ENCODE assay signal across 8 cellular contexts in genomic region chr7:80918406-80918805, GRCh38. TPM values are rescaled to one million over a fixed set of nuclear protein-coding genes. Genes with fewer than 3 reads are reported as not detected.
DNase-seq lines count a peak whose midpoint lies in the region; ATAC-seq, FAIRE-seq and TF ChIP-seq lines count a peak whose summit lies in the region.

No MANE protein-coding gene starts in this region.

- ATAC-seq in A549: peak in 1 of 2 experiments; percentile 7; a peak in 1 of 6 replicates

- H3K9me3 ChIP-seq in A549: peaks cover 9% of the 10 kb centered on the region; the same call in 1 of the 3 replicates
- no peaks in the 10 kb centered on the region for H3K9me3 ChIP-seq in mucosa of stomach (ENCODE audit: control insufficient read depth, low read length)

- POLR2A ChIA-PET in A549 (lab: Yijun Ruan, JAX): interaction anchor here (0.7 to 3.5 kb wide), 19 partner anchors 8 to 552 kb away, joined by 3 to 73 read pairs (median 6); no protein-coding TSS in a partner anchor

- peaks cover 57% of the 10 kb centered on the region for H3K4me1 ChIP-seq in A549
- peaks cover 16% of the 10 kb centered on the region for H3K4me1 ChIP-seq in mucosa of stomach (ENCODE audit: control insufficient read depth, insufficient read depth, low read length)

- WGBS in A549 (ENCODE audit: missing lambda C conversion rate): 2% methylated on average over 9 of the region's 9 CpGs

- no peak for TF ChIP-seq POLR2A in A549 (IDR thresholded peaks at IDR 0.05; ENCODE audit: low read length)

- no peak for TF ChIP-seq RAD21 in A549 (conservative IDR thresholded peaks at IDR 0.05 in 1 of 2, IDR thresholded peaks at IDR 0.05 in 1 of 2)

- H3K9ac ChIP-seq in mucosa of stomach (ENCODE audit: low read length): peak overlapping the region; percentile 69

- intact Hi-C loops in posterior cingulate gyrus (cut with DNase I): loop anchor here (5.0 to 10.0 kb wide), 3 partner anchors 94 to 536 kb away; no protein-coding TSS in a partner anchor

- H3K4me3 ChIP-seq in A549: peak overlapping the region; percentile 84
- H3K4me3 ChIP-seq in mucosa of stomach (ENCODE audit: low read length): peak overlapping the region; percentile 3

- TF ChIP-seq EP300 in A549 (IDR thresholded peaks at IDR 0.05): no peak

- peak in 1 of 2 experiments; percentile 36 for DNase-seq in A549 (ENCODE audit: low read depth in 1 of 2, low spot score in 1 of 2)
- peak; percentile 60 for DNase-seq in GM20000 (ENCODE audit: low spot score)
- DNase-seq in NCI-H82 treated with DMSO at 0.1 percent for 48 hours (lab: John Stamatoyannopoulos, UW; ENCODE audit: unreplicated experiment): peak; percentile 26
- DNase-seq in ecto neural progenitor cell (ENCODE audit: low spot score): peak; percentile 48
- DNase-seq in putamen (ENCODE audit: low spot score): no peak
- no peak for DNase-seq in germinal center (ENCODE audit: low spot score)
- DNase-seq in posterior cingulate gyrus: no peak

- no peaks in the 10 kb centered on the region for H3K27me3 ChIP-seq in mucosa of stomach (ENCODE audit: control insufficient read depth, insufficient read depth, low read length)

- H3K36me3 ChIP-seq in mucosa of stomach (ENCODE audit: control insufficient read depth, insufficient read depth, low read length): no peaks in the 10 kb centered on the region

- no peak for TF ChIP-seq CTCF in A549 (IDR thresholded peaks at IDR 0.05)
- no peak for TF ChIP-seq CTCF in GM20000 (IDR thresholded peaks at IDR 0.05; ENCODE audit: extremely low read depth, missing control alignments)

- H3K27ac ChIP-seq in A549: peak overlapping the region; percentile 94 to 95

- peak overlapping the region; percentile 73 for H3K4me2 ChIP-seq in A549

- FAIRE-seq in A549 (lab: Jason Lieb, UNC): no peak

- CTCF ChIA-PET in A549 (lab: Yijun Ruan, JAX): interaction anchor here (0.7 to 5.6 kb wide), 10 partner anchors 8 to 851 kb away, joined by 3 to 63 read pairs (median 4); partner anchors contain the start of gene HGF

TF ChIP-seq in A549, 52 proteins besides CTCF, POLR2A, EP300 and RAD21:
- TF ChIP-seq KDM5A (IDR thresholded peaks at IDR 0.05) (peak; percentile 2; the same call in 1 of the 2 replicates), TP53 (CRISPR knock-in tag; IDR thresholded peaks at IDR 0.05) (no peak)

RNA-seq across cellular contexts. Expression of gene SEMA3C, which starts 0.4 kb away (rescaled TPM):
- polyA plus RNA-seq in A549 (2011; rRNA removed) (208 and 212 TPM in 2 replicates), A549 (2017; fragmentation: RNase III; extraction: RNeasy Plus Mini Kit Qiagen cat#74134 plus additional on column Dnase treatment) (78.1 to 79.2 TPM (median 78.2 TPM) in 3 replicates)
- 38.1 and 39.8 TPM in 2 replicates for polyA plus RNA-seq in A549 (2012; cell fraction: cytosol; rRNA removed)
- 42.9 and 51.9 TPM in 2 replicates for polyA plus RNA-seq in A549 (2012; cell fraction: nucleus; rRNA removed)
- polyA minus RNA-seq in A549 (2011; rRNA and poly(A)+ RNA removed): 300 and 317 TPM in 2 replicates

Comparison
In these comparisons a context has a peak if more than half of its experiments do, and no peak if none do; other contexts are left out.
1. DNase-seq: peak in GM20000 (single experiment), NCI-H82 treated with DMSO at 0.1 percent for 48 hours (single experiment) and ecto neural progenitor cell (single experiment); none in putamen (single experiment), germinal center (single experiment) and posterior cingulate gyrus (0 of 10).